13 cellular contexts compared by ENCODE assay signal in the genomic region with DNA sequence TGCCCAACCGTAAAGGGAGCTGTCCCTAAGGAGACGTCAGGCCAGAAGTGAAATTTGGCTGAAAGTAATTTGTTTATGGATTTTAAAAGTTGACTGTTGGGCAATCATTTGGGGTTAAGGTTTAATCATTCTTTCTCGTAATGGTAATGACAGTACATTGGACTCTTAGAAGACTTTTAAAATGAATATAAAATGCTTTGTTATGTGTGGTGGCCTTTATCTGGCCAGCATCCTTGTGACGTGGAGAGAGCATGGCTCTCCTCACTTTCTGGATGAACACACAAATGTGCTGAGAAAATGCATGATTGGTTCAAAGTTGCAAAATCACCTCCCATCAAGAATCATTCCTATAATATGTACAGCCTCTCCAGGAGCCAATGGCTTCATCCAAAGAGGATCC.
DNase-seq lines count a peak whose midpoint lies in the region; ATAC-seq, FAIRE-seq and TF ChIP-seq lines count a peak whose summit lies in the region.
"Had no signal": no experiment of that assay in that cellular context is flagged by ENCODE, and none has a peak within 500 bp of the region (broad histone marks: within the 10 kb centered on the region; RNA-seq: fewer than 3 reads in every experiment).

No MANE protein-coding gene starts in this region.

- no peak overlapping the region for H2AFZ ChIP-seq in hepatocyte

- peaks cover 2% of the 10 kb centered on the region for H3K79me2 ChIP-seq in hepatocyte

- no peaks in the 10 kb centered on the region for H3K27me3 ChIP-seq in rectal smooth muscle tissue (ENCODE audit: control insufficient read depth, insufficient read depth, low read length)
- H3K27me3 ChIP-seq in hepatocyte = no peaks in the 10 kb centered on the region
- H3K27me3 ChIP-seq: left lung had no signal

- no peak for TF ChIP-seq POLR2A in A549 (IDR thresholded peaks at IDR 0.05; ENCODE audit: low read length)

- no peaks in the 10 kb centered on the region for H3K9me2 ChIP-seq in hepatocyte (replicated peaks; ENCODE audit: insufficient read depth)

- H3K27ac ChIP-seq in A549 = peak overlapping the region; percentile 58 to 81; a peak in 5 of 6 replicates
- peak overlapping the region; percentile 8 for H3K27ac ChIP-seq in rectal smooth muscle tissue (ENCODE audit: low read depth, low read length)
- H3K27ac ChIP-seq in hepatocyte = no peak overlapping the region

- FAIRE-seq in A549 (lab: Jason Lieb, UNC) (no peak), frontal cortex (lab: Jason Lieb, UNC) (no peak)

- POLR2A ChIA-PET in A549 (lab: Yijun Ruan, JAX) = no interaction called here

- intact Hi-C loops in head of caudate nucleus (cut with DNase I) = no loop called here

- no peak for TF ChIP-seq RAD21 in A549 (conservative IDR thresholded peaks at IDR 0.05 in 1 of 2, IDR thresholded peaks at IDR 0.05 in 1 of 2)

- no peak for TF ChIP-seq EP300 in A549 (IDR thresholded peaks at IDR 0.05)

- no peaks in the 10 kb centered on the region for H4K20me1 ChIP-seq in hepatocyte (ENCODE audit: insufficient read depth, poor library complexity, severe bottlenecking)

- 91% methylated on average over 4 of the region's 4 CpGs for WGBS in A549 (ENCODE audit: missing lambda C conversion rate)
- WGBS in hepatocyte (ENCODE audit: low lambda C conversion rate, missing lambda C conversion rate) = 77% methylated on average over 4 of the region's 4 CpGs

- peak overlapping the region; percentile 46; the same call in 2 of the 3 replicates for H3K4me2 ChIP-seq in A549
- H3K4me2 ChIP-seq in hepatocyte = no peak overlapping the region

- H3K36me3 ChIP-seq in rectal smooth muscle tissue (ENCODE audit: control insufficient read depth, insufficient read depth, low read length) (no peaks in the 10 kb centered on the region), hepatocyte (replicated peaks; ENCODE audit: insufficient read depth, low read depth) (no peaks in the 10 kb centered on the region)

- H3K9ac ChIP-seq in rectal smooth muscle tissue (ENCODE audit: low read length) = no peak overlapping the region

- H3K9me3 ChIP-seq in A549 (no peaks in the 10 kb centered on the region), hepatocyte (ENCODE audit: low read depth) (no peaks in the 10 kb centered on the region)
- H3K9me3 ChIP-seq: left lung had no signal

- CTCF ChIA-PET in A549 (lab: Yijun Ruan, JAX) = no interaction called here

- no peak for ATAC-seq in A549
- ATAC-seq: left lung; stimulated activated naive CD8-positive, alpha-beta T cell treated with anti-CD3 and anti-CD28 coated beads, Interleukin-15, Interleukin-2, amounts not matched to agents 100 U/mL and 50 U/mL, for 24 hours had no signal

- H3K4me1 ChIP-seq in A549 (peaks cover 68% of the 10 kb centered on the region), rectal smooth muscle tissue (ENCODE audit: control insufficient read depth, insufficient read depth, low read length) (peaks cover 53% of the 10 kb centered on the region), hepatocyte (ENCODE audit: insufficient read depth) (peaks cover 57% of the 10 kb centered on the region)

- TF ChIP-seq CTCF in A549 (IDR thresholded peaks at IDR 0.05) (no peak), fibroblast of the aortic adventitia (IDR thresholded peaks at IDR 0.05; ENCODE audit: insufficient read depth, low read length) (no peak), hepatocyte (IDR thresholded peaks at IDR 0.05; ENCODE audit: poor library complexity) (no peak)

- H3K4me3 ChIP-seq in A549 = no peak overlapping the region
- H3K4me3 ChIP-seq in fibroblast of the aortic adventitia (ENCODE audit: low read depth, low read length) = no peak overlapping the region
- H3K4me3 ChIP-seq in rectal smooth muscle tissue (ENCODE audit: low read length) = no peak overlapping the region
- H3K4me3 ChIP-seq in hepatocyte = no peak overlapping the region
- H3K4me3 ChIP-seq: left lung, skin epidermis had no signal

- DNase-seq in A549 (ENCODE audit: low read depth in 1 of 2, low spot score in 1 of 2) (no peak), M059J (ENCODE audit: low read depth) (peak; percentile 24), fibroblast of the aortic adventitia (ENCODE audit: low read depth) (peak; percentile 93), NCI-H1694 treated with DMSO at 0.1 percent for 48 hours (lab: John Stamatoyannopoulos, UW) (no peak), hepatocyte (ENCODE audit: low spot score) (no peak), head of caudate nucleus (no peak), frontal cortex (ENCODE audit: low spot score in 2 of 2) (no peak)
- DNase-seq: activated CD4-positive, CD25-positive, alpha-beta regulatory T cell treated with anti-CD3 and anti-CD28 coated beads, Interleukin-2, amount 50 U/mL, for 72 hours; activated T-cell treated with anti-CD3 and anti-CD28 coated beads, Interleukin-2, amount 50 U/mL, for 1 hour; left lung; stimulated activated naive CD8-positive, alpha-beta T cell treated with anti-CD3 and anti-CD28 coated beads, Interleukin-15, Interleukin-2, amounts not matched to agents 100 U/mL and 50 U/mL, for 24 hours had no signal

TF ChIP-seq in A549, 52 proteins besides CTCF, POLR2A, EP300 and RAD21:
- TF ChIP-seq KDM5A (IDR thresholded peaks at IDR 0.05) = no peak
- TF ChIP-seq MAZ (IDR thresholded peaks at IDR 0.05; ENCODE audit: borderline replicate concordance, low read depth, low read length) = no peak
- no peak for TF ChIP-seq EHMT2 (IDR thresholded peaks at IDR 0.05; ENCODE audit: low read depth)
- TF ChIP-seq, protein P1, sequence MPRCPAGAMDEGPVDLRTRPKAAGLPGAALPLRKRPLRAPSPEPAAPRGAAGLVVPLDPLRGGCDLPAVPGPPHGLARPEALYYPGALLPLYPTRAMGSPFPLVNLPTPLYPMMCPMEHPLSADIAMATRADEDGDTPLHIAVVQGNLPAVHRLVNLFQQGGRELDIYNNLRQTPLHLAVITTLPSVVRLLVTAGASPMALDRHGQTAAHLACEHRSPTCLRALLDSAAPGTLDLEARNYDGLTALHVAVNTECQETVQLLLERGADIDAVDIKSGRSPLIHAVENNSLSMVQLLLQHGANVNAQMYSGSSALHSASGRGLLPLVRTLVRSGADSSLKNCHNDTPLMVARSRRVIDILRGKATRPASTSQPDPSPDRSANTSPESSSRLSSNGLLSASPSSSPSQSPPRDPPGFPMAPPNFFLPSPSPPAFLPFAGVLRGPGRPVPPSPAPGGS (IDR thresholded peaks at IDR 0.05) = no peak
- TF ChIP-seq, protein P2, sequence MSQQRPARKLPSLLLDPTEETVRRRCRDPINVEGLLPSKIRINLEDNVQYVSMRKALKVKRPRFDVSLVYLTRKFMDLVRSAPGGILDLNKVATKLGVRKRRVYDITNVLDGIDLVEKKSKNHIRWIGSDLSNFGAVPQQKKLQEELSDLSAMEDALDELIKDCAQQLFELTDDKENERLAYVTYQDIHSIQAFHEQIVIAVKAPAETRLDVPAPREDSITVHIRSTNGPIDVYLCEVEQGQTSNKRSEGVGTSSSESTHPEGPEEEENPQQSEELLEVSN (IDR thresholded peaks at IDR 0.05; ENCODE audit: borderline replicate concordance, low read depth) = no peak
- no peak for TF ChIP-seq NPAS2 (CRISPR knock-in tag; IDR thresholded peaks at IDR 0.05; ENCODE audit: borderline replicate concordance)
- TF ChIP-seq FOXS1 (CRISPR knock-in tag; IDR thresholded peaks at IDR 0.05) = no peak
- TF ChIP-seq ZSCAN20 (CRISPR knock-in tag; IDR thresholded peaks at IDR 0.05) = no peak
- TF ChIP-seq RNF2 (IDR thresholded peaks at IDR 0.05; ENCODE audit: borderline replicate concordance, low read depth) = no peak
- no peak for TF ChIP-seq SMC3 (IDR thresholded peaks at IDR 0.05)
- TF ChIP-seq TFCP2L1 (CRISPR knock-in tag; IDR thresholded peaks at IDR 0.05) = no peak
- no peak for TF ChIP-seq HOXA7 (CRISPR knock-in tag; IDR thresholded peaks at IDR 0.05)
- TF ChIP-seq JUNB (IDR thresholded peaks at IDR 0.05) = no peak
- no peak for TF ChIP-seq FOSL2 (IDR thresholded peaks at IDR 0.05)
- TF ChIP-seq FOSL2 (CRISPR knock-in tag; IDR thresholded peaks at IDR 0.05) = no peak
- TF ChIP-seq HOXB13 (CRISPR knock-in tag; IDR thresholded peaks at IDR 0.05; ENCODE audit: low read depth) = no peak
- TF ChIP-seq GATA3 (IDR thresholded peaks at IDR 0.05; ENCODE audit: borderline replicate concordance) = no peak
- no peak for TF ChIP-seq NFE2L2 (conservative IDR thresholded peaks at IDR 0.05; ENCODE audit: low read length)
- TF ChIP-seq CHD2 (IDR thresholded peaks at IDR 0.05; ENCODE audit: low read length, partially characterized antibody) = no peak
- no peak for TF ChIP-seq ZC3H11A (IDR thresholded peaks at IDR 0.05)

Comparison
In these comparisons a context has a peak if more than half of its experiments do, and no peak if none do; other contexts are left out.
1. DNase-seq: peak in M059J (single experiment) and fibroblast of the aortic adventitia (single experiment); none in A549 (0 of 2), NCI-H1694 treated with DMSO at 0.1 percent for 48 hours (single experiment), hepatocyte (single experiment), head of caudate nucleus (0 of 42) and frontal cortex (0 of 2).